In the genomic region with DNA sequence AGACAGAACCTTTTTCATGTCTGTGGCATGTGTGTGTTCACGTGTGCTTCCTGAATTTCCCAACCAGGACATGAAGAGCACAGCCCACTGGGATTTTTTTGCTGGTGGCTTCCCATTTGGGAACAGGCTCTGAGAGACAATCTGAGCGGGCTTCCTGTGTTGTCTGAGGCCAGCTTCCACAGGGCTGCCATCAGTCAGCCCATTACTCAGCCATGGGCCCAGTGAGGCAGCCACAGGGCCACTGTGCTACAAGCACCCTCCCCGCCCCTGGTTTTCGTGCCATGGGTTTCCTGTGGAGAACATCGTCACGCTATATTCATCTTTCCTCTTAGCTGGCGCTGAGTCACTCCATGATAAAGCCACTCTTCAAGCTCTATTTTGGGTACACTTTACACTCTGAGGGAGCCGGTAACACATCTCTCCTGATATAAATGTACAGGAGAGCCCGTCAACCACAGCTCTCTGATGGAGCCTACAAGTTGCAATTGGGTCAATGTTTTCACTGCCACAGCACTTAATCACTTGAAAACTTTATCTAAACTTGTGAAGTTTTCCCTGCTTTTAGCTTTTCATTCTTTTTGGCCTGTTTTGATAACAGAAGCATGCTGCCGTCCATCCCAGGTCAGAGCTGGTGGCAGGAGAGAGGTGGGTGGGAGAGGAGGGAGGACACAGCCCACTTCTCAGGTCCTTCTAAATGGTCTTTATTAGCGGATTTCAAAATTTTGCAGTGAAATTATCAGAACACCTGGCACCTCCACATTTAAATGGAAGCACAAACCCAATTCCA, we compare ENCODE assay signal across 1 cellular context.
TF ChIP-seq lines count a peak whose summit lies in the region.

No MANE protein-coding gene starts in this region.

TF ChIP-seq in K562, 482 proteins besides CTCF, POLR2A, EP300 and RAD21 (continued from another document and continues in another):
- no peak for TF ChIP-seq CUX1 (CRISPR knock-in tag; IDR thresholded peaks at IDR 0.05)
- peak; percentile 48; the same call in 1 of the 2 replicates for TF ChIP-seq ELF1 (tag; IDR thresholded peaks at IDR 0.05)
- no peak for TF ChIP-seq IRF2 (CRISPR knock-in tag; IDR thresholded peaks at IDR 0.05)
- TF ChIP-seq RB1 (IDR thresholded peaks at IDR 0.05; ENCODE audit: low read depth): no peak
- TF ChIP-seq PRDM10 (IDR thresholded peaks at IDR 0.05; ENCODE audit: partially characterized antibody): peak; percentile 86
- TF ChIP-seq ZNF668 (CRISPR knock-in tag; IDR thresholded peaks at IDR 0.05): no peak
- TF ChIP-seq ARID3A (IDR thresholded peaks at IDR 0.05; ENCODE audit: borderline replicate concordance, low read depth, low read length): peak; percentile 43; the same call in 1 of the 2 replicates
- no peak for TF ChIP-seq ZNF311 (CRISPR knock-in tag; IDR thresholded peaks at IDR 0.05)
- no peak for TF ChIP-seq IRF9 (tag; IDR thresholded peaks at IDR 0.05)
- TF ChIP-seq E2F5 (CRISPR knock-in tag; IDR thresholded peaks at IDR 0.05): no peak
- TF ChIP-seq ATF3 (IDR thresholded peaks at IDR 0.05): peak; percentile 79
- peak; percentile 69; the same call in 1 of the 2 replicates for TF ChIP-seq ATF3 (CRISPR knock-in tag; conservative IDR thresholded peaks at IDR 0.05)
- no peak for TF ChIP-seq BRD4 (IDR thresholded peaks at IDR 0.05)
- TF ChIP-seq, protein P1, sequence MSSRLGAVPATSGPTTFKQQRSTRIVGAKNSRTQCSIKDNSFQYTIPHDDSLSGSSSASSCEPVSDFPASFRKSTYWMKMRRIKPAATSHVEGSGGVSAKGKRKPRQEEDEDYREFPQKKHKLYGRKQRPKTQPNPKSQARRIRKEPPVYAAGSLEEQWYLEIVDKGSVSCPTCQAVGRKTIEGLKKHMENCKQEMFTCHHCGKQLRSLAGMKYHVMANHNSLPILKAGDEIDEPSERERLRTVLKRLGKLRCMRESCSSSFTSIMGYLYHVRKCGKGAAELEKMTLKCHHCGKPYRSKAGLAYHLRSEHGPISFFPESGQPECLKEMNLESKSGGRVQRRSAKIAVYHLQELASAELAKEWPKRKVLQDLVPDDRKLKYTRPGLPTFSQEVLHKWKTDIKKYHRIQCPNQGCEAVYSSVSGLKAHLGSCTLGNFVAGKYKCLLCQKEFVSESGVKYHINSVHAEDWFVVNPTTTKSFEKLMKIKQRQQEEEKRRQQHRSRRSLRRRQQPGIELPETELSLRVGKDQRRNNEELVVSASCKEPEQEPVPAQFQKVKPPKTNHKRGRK (tag; IDR thresholded peaks at IDR 0.05): no peak
- no peak for TF ChIP-seq THRAP3 (IDR thresholded peaks at IDR 0.05; ENCODE audit: borderline replicate concordance)
- TF ChIP-seq HDAC2 (IDR thresholded peaks at IDR 0.05): 0 out of 2 replicates have a peak, but pooled peaks have one; percentile 55
- peak; percentile 65 for TF ChIP-seq MAX (CRISPR knock-in tag; IDR thresholded peaks at IDR 0.05)
- TF ChIP-seq ZNF717 (CRISPR knock-in tag; IDR thresholded peaks at IDR 0.05): no peak
- TF ChIP-seq, protein P2, sequence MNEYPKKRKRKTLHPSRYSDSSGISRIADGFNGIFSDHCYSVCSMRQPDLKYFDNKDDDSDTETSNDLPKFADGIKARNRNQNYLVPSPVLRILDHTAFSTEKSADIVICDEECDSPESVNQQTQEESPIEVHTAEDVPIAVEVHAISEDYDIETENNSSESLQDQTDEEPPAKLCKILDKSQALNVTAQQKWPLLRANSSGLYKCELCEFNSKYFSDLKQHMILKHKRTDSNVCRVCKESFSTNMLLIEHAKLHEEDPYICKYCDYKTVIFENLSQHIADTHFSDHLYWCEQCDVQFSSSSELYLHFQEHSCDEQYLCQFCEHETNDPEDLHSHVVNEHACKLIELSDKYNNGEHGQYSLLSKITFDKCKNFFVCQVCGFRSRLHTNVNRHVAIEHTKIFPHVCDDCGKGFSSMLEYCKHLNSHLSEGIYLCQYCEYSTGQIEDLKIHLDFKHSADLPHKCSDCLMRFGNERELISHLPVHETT (CRISPR knock-in tag; conservative IDR thresholded peaks at IDR 0.05 in 1 of 2, IDR thresholded peaks at IDR 0.05 in 1 of 2): peak in 1 of 2 experiments; percentile 71; a peak in 1 of 4 replicates
- no peak for TF ChIP-seq ZNF354B (CRISPR knock-in tag; IDR thresholded peaks at IDR 0.05)
- no peak for TF ChIP-seq PBX2 (CRISPR knock-in tag; IDR thresholded peaks at IDR 0.05; ENCODE audit: low read depth)
- no peak for TF ChIP-seq PBX2 (tag; conservative IDR thresholded peaks at IDR 0.05; ENCODE audit: low read depth)
- TF ChIP-seq, protein P3, sequence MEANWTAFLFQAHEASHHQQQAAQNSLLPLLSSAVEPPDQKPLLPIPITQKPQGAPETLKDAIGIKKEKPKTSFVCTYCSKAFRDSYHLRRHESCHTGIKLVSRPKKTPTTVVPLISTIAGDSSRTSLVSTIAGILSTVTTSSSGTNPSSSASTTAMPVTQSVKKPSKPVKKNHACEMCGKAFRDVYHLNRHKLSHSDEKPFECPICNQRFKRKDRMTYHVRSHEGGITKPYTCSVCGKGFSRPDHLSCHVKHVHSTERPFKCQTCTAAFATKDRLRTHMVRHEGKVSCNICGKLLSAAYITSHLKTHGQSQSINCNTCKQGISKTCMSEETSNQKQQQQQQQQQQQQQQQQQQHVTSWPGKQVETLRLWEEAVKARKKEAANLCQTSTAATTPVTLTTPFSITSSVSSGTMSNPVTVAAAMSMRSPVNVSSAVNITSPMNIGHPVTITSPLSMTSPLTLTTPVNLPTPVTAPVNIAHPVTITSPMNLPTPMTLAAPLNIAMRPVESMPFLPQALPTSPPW (CRISPR knock-in tag; IDR thresholded peaks at IDR 0.05): peak; percentile 63
- TF ChIP-seq WHSC1 (IDR thresholded peaks at IDR 0.05; ENCODE audit: low read length): no peak
- TF ChIP-seq RHOXF2B (CRISPR knock-in tag; conservative IDR thresholded peaks at IDR 0.05): no peak
- peak; percentile 87 for TF ChIP-seq C11orf30 (IDR thresholded peaks at IDR 0.05; ENCODE audit: low read depth)
- no peak; the same call in 1 of the 2 replicates for TF ChIP-seq PHF8 (IDR thresholded peaks at IDR 0.05; ENCODE audit: borderline replicate concordance, low read length)
- peak; percentile 31; the same call in 1 of the 2 replicates for TF ChIP-seq BHLHE40 (IDR thresholded peaks at IDR 0.05; ENCODE audit: low read length)
- TF ChIP-seq ERF (CRISPR knock-in tag; IDR thresholded peaks at IDR 0.05): peak; percentile 55; the same call in 1 of the 2 replicates
- no peak for TF ChIP-seq SMARCA5 (IDR thresholded peaks at IDR 0.05)
